ENCODE assay signal across 2 cellular contexts in genomic region chr22:26798433-26799065, GRCh38.
TF ChIP-seq lines count a peak whose summit lies in the region.

No MANE protein-coding gene starts in this region.

TF ChIP-seq in IMR-90, 13 proteins besides CTCF, POLR2A, EP300 and RAD21 (continued from another document):
- no peak for TF ChIP-seq CHD1 (IDR thresholded peaks at IDR 0.05; ENCODE audit: low read depth, low read length)

TF ChIP-seq in H1, 55 proteins besides CTCF, POLR2A, EP300 and RAD21:
- no peak for TF ChIP-seq KDM4A (IDR thresholded peaks at IDR 0.05; ENCODE audit: low read depth, low read length, severe bottlenecking)
- TF ChIP-seq NRF1 (IDR thresholded peaks at IDR 0.05; ENCODE audit: low read depth, low read length) = no peak
- no peak for TF ChIP-seq SIRT6 (IDR thresholded peaks at IDR 0.05; ENCODE audit: low read length)
- TF ChIP-seq CHD7 (IDR thresholded peaks at IDR 0.05; ENCODE audit: insufficient replicate concordance, low read length) = no peak
- TF ChIP-seq CEBPB (IDR thresholded peaks at IDR 0.05; ENCODE audit: low read depth, low read length) = no peak
- no peak for TF ChIP-seq YY1 (IDR thresholded peaks at IDR 0.05; ENCODE audit: low read depth, low read length)
